In the genomic region with DNA sequence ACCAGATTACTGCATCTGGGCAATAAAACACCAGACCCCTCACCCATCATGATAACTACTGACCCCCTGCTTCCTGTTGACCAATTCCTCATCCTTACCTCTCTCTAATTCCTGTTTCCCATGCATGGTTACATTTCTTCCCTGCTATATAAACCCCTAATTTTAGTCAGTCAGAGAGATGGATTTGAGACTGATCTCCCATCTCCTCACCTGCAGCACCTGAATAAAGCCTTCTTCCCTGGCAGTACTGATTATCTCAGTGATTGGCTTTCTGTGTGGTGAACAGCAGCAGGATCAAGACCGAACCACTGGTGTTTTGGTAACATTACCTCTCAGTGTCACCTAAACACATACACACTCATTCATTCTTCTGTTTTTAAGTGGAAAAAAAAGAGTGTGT, we compare ENCODE assay signal across 26 cellular contexts.
"Had no signal": no experiment of that assay in that cellular context is flagged by ENCODE, and none has a peak within 500 bp of the region (broad histone marks: within the 10 kb centered on the region; RNA-seq: fewer than 3 reads in every experiment).

No MANE protein-coding gene starts in this region.

- DNase-seq: cortex of kidney; effector CD4-positive, alpha-beta T cell; foreskin keratinocyte; heart left ventricle; kidney; mesenchymal stem cell; mucosa of descending colon; naive B cell; sigmoid colon; spleen; stimulated activated CD4-positive, alpha-beta T cell treated with anti-CD3 and anti-CD28 coated beads, Interleukin-4, amount 100 ng/mL, for 4 hours; stimulated activated naive CD8-positive, alpha-beta T cell treated with anti-CD3 and anti-CD28 coated beads, Interleukin-15, Interleukin-2, amounts not matched to agents 100 U/mL and 50 U/mL, for 24 hours; substantia nigra; testis; tibial artery had no signal

- ATAC-seq: foreskin keratinocyte; gastroesophageal sphincter; heart left ventricle; left lobe of liver; mucosa of descending colon; stimulated activated memory B cell treated with anti-CD40 and anti-IgM and Interleukin-4, amounts not matched to agents 10 μg/mL and 1 μg/mL and 100 μg/mL, for 72 hours; stimulated activated naive CD8-positive, alpha-beta T cell treated with anti-CD3 and anti-CD28 coated beads, Interleukin-15, Interleukin-2, amounts not matched to agents 100 U/mL and 50 U/mL, for 24 hours had no signal

- H3K27me3 ChIP-seq: esophagus muscularis mucosa, foreskin keratinocyte, gastroesophageal sphincter, heart left ventricle, hepatocyte, right atrium auricular region, sigmoid colon, spleen, testis, tibial artery had no signal

- H3K4me2 ChIP-seq: hepatocyte had no signal

- H3K4me3 ChIP-seq: esophagus muscularis mucosa, gastroesophageal sphincter, heart left ventricle, hepatocyte, mucosa of descending colon, right atrium auricular region, sigmoid colon, skin epidermis, spleen, testis, tibial artery had no signal

- H3K27ac Mint-ChIP-seq: mesothelial cell of epicardium; naive B cell; progenitor cell of endocrine pancreas; stimulated activated memory B cell treated with anti-CD40 and anti-IgM and Interleukin-4, amounts not matched to agents 10 μg/mL and 1 μg/mL and 100 μg/mL, for 72 hours; type B pancreatic cell had no signal

- H3K36me3 ChIP-seq: right atrium auricular region, spleen had no signal

- H3K27ac ChIP-seq: foreskin keratinocyte, gastroesophageal sphincter, hepatocyte, parathyroid adenoma, right atrium auricular region, skin epidermis, spleen, testis, tibial artery had no signal

- H3K27me3 Mint-ChIP-seq: naive B cell; progenitor cell of endocrine pancreas; stimulated activated memory B cell treated with anti-CD40 and anti-IgM and Interleukin-4, amounts not matched to agents 10 μg/mL and 1 μg/mL and 100 μg/mL, for 72 hours; type B pancreatic cell had no signal

- H3K9ac ChIP-seq: parathyroid adenoma had no signal

- H3K36me3 Mint-ChIP-seq: stimulated activated memory B cell treated with anti-CD40 and anti-IgM and Interleukin-4, amounts not matched to agents 10 μg/mL and 1 μg/mL and 100 μg/mL, for 72 hours had no signal

- H3K4me3 Mint-ChIP-seq: mesothelial cell of epicardium; naive B cell; stimulated activated memory B cell treated with anti-CD40 and anti-IgM and Interleukin-4, amounts not matched to agents 10 μg/mL and 1 μg/mL and 100 μg/mL, for 72 hours; type B pancreatic cell had no signal

- H3K4me1 ChIP-seq: foreskin keratinocyte, right atrium auricular region, testis had no signal

- H3K9me3 ChIP-seq: gastroesophageal sphincter, right atrium auricular region, sigmoid colon, testis had no signal

- H2AFZ ChIP-seq: hepatocyte, parathyroid adenoma had no signal
